ENCODE assay signal across 16 cellular contexts in genomic region chr1:228554107-228554506, GRCh38.
"Had no signal": no experiment of that assay in that cellular context is flagged by ENCODE, and none has a peak within 500 bp of the region (broad histone marks: within the 10 kb centered on the region; RNA-seq: fewer than 3 reads in every experiment).

No MANE protein-coding gene starts in this region.

- H3K27me3 Mint-ChIP-seq: stimulated activated memory B cell treated with anti-CD40 and anti-IgM and Interleukin-4, amounts not matched to agents 10 μg/mL and 1 μg/mL and 100 μg/mL, for 72 hours had no signal

- H3K4me1 Mint-ChIP-seq: nephron; stimulated activated memory B cell treated with anti-CD40 and anti-IgM and Interleukin-4, amounts not matched to agents 10 μg/mL and 1 μg/mL and 100 μg/mL, for 72 hours had no signal

- ATAC-seq: gastrocnemius medialis; left lobe of liver; naive thymus-derived CD4-positive, alpha-beta T cell; stimulated activated memory B cell treated with anti-CD40 and anti-IgM and Interleukin-4, amounts not matched to agents 10 μg/mL and 1 μg/mL and 100 μg/mL, for 72 hours; stimulated activated naive CD8-positive, alpha-beta T cell treated with anti-CD3 and anti-CD28 coated beads, Interleukin-15, Interleukin-2, amounts not matched to agents 100 U/mL and 50 U/mL, for 24 hours had no signal

- H3K36me3 Mint-ChIP-seq: stimulated activated memory B cell treated with anti-CD40 and anti-IgM and Interleukin-4, amounts not matched to agents 10 μg/mL and 1 μg/mL and 100 μg/mL, for 72 hours had no signal

- H3K27ac Mint-ChIP-seq: nephron; stimulated activated memory B cell treated with anti-CD40 and anti-IgM and Interleukin-4, amounts not matched to agents 10 μg/mL and 1 μg/mL and 100 μg/mL, for 72 hours had no signal

- H3K4me3 Mint-ChIP-seq: naive thymus-derived CD4-positive, alpha-beta T cell; stimulated activated memory B cell treated with anti-CD40 and anti-IgM and Interleukin-4, amounts not matched to agents 10 μg/mL and 1 μg/mL and 100 μg/mL, for 72 hours had no signal

- DNase-seq: dorsolateral prefrontal cortex; effector CD4-positive, alpha-beta T cell; gastrocnemius medialis; mesenchymal stem cell; midbrain; naive thymus-derived CD4-positive, alpha-beta T cell; nucleus accumbens; right cardiac atrium; sigmoid colon; stimulated activated CD4-positive, alpha-beta T cell treated with anti-CD3 and anti-CD28 coated beads, Interleukin-4, amount 100 ng/mL, for 4 hours; stimulated activated naive CD8-positive, alpha-beta T cell treated with anti-CD3 and anti-CD28 coated beads, Interleukin-15, Interleukin-2, amounts not matched to agents 100 U/mL and 50 U/mL, for 24 hours; substantia nigra; uterus had no signal
